ENCODE assay signal across 15 cellular contexts in genomic region chr16:88968589-88969280, GRCh38. TPM values are rescaled to one million over a fixed set of nuclear protein-coding genes. Genes with fewer than 3 reads are reported as not detected.
DNase-seq lines count a peak whose midpoint lies in the region; ATAC-seq, FAIRE-seq and TF ChIP-seq lines count a peak whose summit lies in the region.
"Had no signal": no experiment of that assay in that cellular context is flagged by ENCODE, and none has a peak within 500 bp of the region (broad histone marks: within the 10 kb centered on the region; RNA-seq: fewer than 3 reads in every experiment).

No MANE protein-coding gene starts in this region.

- ATAC-seq in GM21447 (IDR thresholded peaks at IDR 0.05; ENCODE audit: unreplicated experiment) (peak; percentile 4), memory B cell (ENCODE audit: low read depth) (no peak)

- TF ChIP-seq CTCF in ovary (IDR thresholded peaks at IDR 0.05) (no peak), RWPE1 (conservative IDR thresholded peaks at IDR 0.05; ENCODE audit: low read depth) (no peak)

- no peak for TF ChIP-seq EP300 in ovary (IDR thresholded peaks at IDR 0.05)

- no peaks in the 10 kb centered on the region for H3K9me3 Mint-ChIP-seq in memory B cell
- H3K9me3 Mint-ChIP-seq: activated CD4-positive, alpha-beta T cell treated with anti-CD3 and anti-CD28 coated beads, Interleukin-2, amount 10 ng/mL, durations not matched to agents 24 days and 14 days; T-helper 2 cell treated with Interferon-gamma antibody and Interleukin-4, amounts not matched to agents 5 μg/mL and 100 μg/mL, for 36 hours had no signal

- no peaks in the 10 kb centered on the region for H3K27me3 ChIP-seq in ovary

- TF ChIP-seq POLR2A in GM12892 (IDR thresholded peaks at IDR 0.05; ENCODE audit: low read depth, low read length) = peak; percentile 28
- no peak for TF ChIP-seq POLR2A in ovary (IDR thresholded peaks at IDR 0.05)

- no peak overlapping the region for H3K4me3 ChIP-seq in ovary
- H3K4me3 ChIP-seq: tibial artery had no signal

- no peaks in the 10 kb centered on the region for H3K9me3 ChIP-seq in ovary
- H3K9me3 ChIP-seq: esophagus squamous epithelium, tibial artery had no signal

- H3K36me3 ChIP-seq in ovary = no peaks in the 10 kb centered on the region
- H3K36me3 ChIP-seq: esophagus squamous epithelium, tibial artery had no signal

- H3K27me3 Mint-ChIP-seq in memory B cell = no peaks in the 10 kb centered on the region
- H3K27me3 Mint-ChIP-seq: activated naive CD8-positive, alpha-beta T cell had no signal

- no peak for DNase-seq in GM12892 (ENCODE audit: insufficient read length)
- peak; percentile 58 for DNase-seq in NAMALWA (ENCODE audit: low spot score)
- DNase-seq in memory B cell (ENCODE audit: low spot score in 2 of 2) = no peak
- DNase-seq in ovary = no peak
- DNase-seq in RWPE1 (ENCODE audit: low spot score) = no peak
- no peak for DNase-seq in GOT3 (lab: John Stamatoyannopoulos, UW)
- no peak for DNase-seq in NCI-H146 (lab: John Stamatoyannopoulos, UW)
- DNase-seq: AML-193, tibial artery had no signal

- H3K4me3 Mint-ChIP-seq in memory B cell = peak overlapping the region; percentile 75
- H3K4me3 Mint-ChIP-seq: activated CD4-positive, alpha-beta T cell treated with anti-CD3 and anti-CD28 coated beads, Interleukin-2, amount 10 ng/mL, durations not matched to agents 24 days and 14 days; T-helper 2 cell treated with Interferon-gamma antibody and Interleukin-4, amounts not matched to agents 5 μg/mL and 100 μg/mL, for 36 hours had no signal

- CTCF ChIA-PET in RWPE1 (lab: Yijun Ruan, JAX) = no interaction called here

- POLR2A ChIA-PET in RWPE1 (lab: Yijun Ruan, JAX; ENCODE audit: low non-redundant PET) = no interaction called here

- H3K27ac Mint-ChIP-seq in memory B cell = peak overlapping the region; percentile 91
- H3K27ac Mint-ChIP-seq: activated CD4-positive, alpha-beta T cell treated with anti-CD3 and anti-CD28 coated beads, Interleukin-2, amount 10 ng/mL, durations not matched to agents 24 days and 14 days; activated naive CD8-positive, alpha-beta T cell; T-helper 2 cell treated with Interferon-gamma antibody and Interleukin-4, amounts not matched to agents 5 μg/mL and 100 μg/mL, for 36 hours had no signal

- intact Hi-C loops in ovary (cut with DNase I) = no loop called here

- H3K27ac ChIP-seq in ovary (no peak overlapping the region), RWPE1 (no peak overlapping the region)
- H3K27ac ChIP-seq: esophagus squamous epithelium, tibial artery had no signal

- WGBS in ovary, 3 donors = 70 to 76% (median 72%) methylated on average over 29 to 31 of the region's 31 CpGs

- H3K4me1 Mint-ChIP-seq in memory B cell = peaks cover 54% of the 10 kb centered on the region
- H3K4me1 Mint-ChIP-seq: activated CD4-positive, alpha-beta T cell treated with anti-CD3 and anti-CD28 coated beads, Interleukin-2, amount 10 ng/mL, durations not matched to agents 24 days and 14 days had no signal

- FAIRE-seq in GM12892 (lab: Jason Lieb, UNC) = peak; percentile 84

- H3K36me3 Mint-ChIP-seq in memory B cell = peaks cover 4% of the 10 kb centered on the region
- H3K36me3 Mint-ChIP-seq: activated naive CD8-positive, alpha-beta T cell had no signal

- no peaks in the 10 kb centered on the region for H3K4me1 ChIP-seq in ovary (ENCODE audit: insufficient read depth)
- H3K4me1 ChIP-seq: tibial artery had no signal

RNA-seq across cellular contexts. Expression of gene CBFA2T3, which starts 8.3 kb away (rescaled TPM):
- 5.5 TPM for polyA plus RNA-seq in GM12892 (2012; ENCODE audit: missing spikeins)
- total RNA-seq in ovary = 1 to 10 TPM in 3 of 7 donors, under 1 TPM in 3, not detected in 1; 0.53 to 2.8 (median 0.96) TPM
- polyA plus RNA-seq in ovary = 1 to 10 TPM; 1.2 to 1.9 TPM
- total RNA-seq: activated CD4-positive, alpha-beta T cell treated with anti-CD3 and anti-CD28 coated beads, Interleukin-2, amount 10 ng/mL, durations not matched to agents 24 days and 14 days; osteoblast had no signal
